ENCODE assay signal across 1 cellular context in the genomic region with DNA sequence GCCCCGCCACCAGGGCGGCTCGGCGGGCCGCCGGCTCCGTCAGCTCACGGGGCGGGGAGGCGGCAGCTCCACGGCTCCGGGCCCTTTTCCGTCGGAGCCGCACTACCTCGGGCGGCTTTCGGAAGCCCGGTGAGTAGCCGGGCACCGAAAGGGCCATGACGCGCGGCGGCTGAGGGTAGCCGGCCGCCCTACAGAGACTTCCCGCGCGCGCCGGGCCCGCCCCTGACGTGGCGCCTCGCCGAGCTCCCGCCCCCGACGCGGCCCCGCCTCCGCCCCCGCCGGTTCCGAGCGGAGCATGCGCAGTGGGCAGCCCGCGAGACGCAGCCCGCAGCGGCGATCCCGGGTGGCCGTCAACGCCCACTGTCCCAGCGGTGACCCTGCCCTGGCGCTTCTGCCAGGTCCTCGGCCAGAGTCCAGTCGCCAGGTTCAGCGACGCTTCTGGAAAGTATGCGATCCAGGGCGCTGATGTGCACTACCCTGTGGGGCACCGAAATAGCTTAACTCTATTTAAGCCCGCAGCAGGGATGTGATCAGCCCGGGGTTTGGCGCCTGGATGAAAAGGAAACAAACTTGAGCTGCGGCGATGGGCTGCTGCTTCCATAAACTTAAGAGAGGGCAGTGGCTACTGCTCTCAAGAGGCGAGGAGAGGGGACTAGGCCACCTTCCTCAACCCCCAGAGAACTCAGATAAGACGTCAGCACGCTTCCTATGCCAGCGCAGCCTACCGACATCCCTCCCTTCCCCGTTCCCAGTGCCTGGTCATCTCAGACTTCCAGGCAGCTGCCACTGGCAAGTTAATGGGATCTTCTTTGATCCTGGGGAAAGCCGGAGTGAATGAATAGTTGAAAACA.
TF ChIP-seq lines count a peak whose summit lies in the region.

A gene with protein sequence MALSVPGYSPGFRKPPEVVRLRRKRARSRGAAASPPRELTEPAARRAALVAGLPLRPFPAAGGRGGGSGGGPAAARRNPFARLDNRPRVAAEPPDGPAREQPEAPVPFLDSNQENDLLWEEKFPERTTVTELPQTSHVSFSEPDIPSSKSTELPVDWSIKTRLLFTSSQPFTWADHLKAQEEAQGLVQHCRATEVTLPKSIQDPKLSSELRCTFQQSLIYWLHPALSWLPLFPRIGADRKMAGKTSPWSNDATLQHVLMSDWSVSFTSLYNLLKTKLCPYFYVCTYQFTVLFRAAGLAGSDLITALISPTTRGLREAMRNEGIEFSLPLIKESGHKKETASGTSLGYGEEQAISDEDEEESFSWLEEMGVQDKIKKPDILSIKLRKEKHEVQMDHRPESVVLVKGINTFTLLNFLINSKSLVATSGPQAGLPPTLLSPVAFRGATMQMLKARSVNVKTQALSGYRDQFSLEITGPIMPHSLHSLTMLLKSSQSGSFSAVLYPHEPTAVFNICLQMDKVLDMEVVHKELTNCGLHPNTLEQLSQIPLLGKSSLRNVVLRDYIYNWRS (minus strand): TSS at position 200 of the 851 bp plus-strand sequence. CDS start 43 bp downstream, at position 157.

TF ChIP-seq in K562, 482 proteins besides CTCF, POLR2A, EP300 and RAD21 (continued from another document and continues in another):
- TF ChIP-seq, protein P1, sequence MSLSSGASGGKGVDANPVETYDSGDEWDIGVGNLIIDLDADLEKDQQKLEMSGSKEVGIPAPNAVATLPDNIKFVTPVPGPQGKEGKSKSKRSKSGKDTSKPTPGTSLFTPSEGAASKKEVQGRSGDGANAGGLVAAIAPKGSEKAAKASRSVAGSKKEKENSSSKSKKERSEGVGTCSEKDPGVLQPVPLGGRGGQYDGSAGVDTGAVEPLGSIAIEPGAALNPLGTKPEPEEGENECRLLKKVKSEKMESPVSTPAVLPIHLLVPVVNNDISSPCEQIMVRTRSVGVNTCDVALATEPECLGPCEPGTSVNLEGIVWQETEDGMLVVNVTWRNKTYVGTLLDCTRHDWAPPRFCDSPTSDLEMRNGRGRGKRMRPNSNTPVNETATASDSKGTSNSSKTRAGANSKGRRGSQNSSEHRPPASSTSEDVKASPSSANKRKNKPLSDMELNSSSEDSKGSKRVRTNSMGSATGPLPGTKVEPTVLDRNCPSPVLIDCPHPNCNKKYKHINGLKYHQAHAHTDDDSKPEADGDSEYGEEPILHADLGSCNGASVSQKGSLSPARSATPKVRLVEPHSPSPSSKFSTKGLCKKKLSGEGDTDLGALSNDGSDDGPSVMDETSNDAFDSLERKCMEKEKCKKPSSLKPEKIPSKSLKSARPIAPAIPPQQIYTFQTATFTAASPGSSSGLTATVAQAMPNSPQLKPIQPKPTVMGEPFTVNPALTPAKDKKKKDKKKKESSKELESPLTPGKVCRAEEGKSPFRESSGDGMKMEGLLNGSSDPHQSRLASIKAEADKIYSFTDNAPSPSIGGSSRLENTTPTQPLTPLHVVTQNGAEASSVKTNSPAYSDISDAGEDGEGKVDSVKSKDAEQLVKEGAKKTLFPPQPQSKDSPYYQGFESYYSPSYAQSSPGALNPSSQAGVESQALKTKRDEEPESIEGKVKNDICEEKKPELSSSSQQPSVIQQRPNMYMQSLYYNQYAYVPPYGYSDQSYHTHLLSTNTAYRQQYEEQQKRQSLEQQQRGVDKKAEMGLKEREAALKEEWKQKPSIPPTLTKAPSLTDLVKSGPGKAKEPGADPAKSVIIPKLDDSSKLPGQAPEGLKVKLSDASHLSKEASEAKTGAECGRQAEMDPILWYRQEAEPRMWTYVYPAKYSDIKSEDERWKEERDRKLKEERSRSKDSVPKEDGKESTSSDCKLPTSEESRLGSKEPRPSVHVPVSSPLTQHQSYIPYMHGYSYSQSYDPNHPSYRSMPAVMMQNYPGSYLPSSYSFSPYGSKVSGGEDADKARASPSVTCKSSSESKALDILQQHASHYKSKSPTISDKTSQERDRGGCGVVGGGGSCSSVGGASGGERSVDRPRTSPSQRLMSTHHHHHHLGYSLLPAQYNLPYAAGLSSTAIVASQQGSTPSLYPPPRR (CRISPR knock-in tag; IDR thresholded peaks at IDR 0.05; ENCODE audit: borderline replicate concordance) = peak; percentile 60; the same call in 1 of the 2 replicates
- TF ChIP-seq, protein P2, sequence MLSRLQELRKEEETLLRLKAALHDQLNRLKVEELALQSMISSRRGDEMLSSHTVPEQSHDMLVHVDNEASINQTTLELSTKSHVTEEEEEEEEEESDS (CRISPR knock-in tag; IDR thresholded peaks at IDR 0.05) = no peak
- TF ChIP-seq, protein P3, sequence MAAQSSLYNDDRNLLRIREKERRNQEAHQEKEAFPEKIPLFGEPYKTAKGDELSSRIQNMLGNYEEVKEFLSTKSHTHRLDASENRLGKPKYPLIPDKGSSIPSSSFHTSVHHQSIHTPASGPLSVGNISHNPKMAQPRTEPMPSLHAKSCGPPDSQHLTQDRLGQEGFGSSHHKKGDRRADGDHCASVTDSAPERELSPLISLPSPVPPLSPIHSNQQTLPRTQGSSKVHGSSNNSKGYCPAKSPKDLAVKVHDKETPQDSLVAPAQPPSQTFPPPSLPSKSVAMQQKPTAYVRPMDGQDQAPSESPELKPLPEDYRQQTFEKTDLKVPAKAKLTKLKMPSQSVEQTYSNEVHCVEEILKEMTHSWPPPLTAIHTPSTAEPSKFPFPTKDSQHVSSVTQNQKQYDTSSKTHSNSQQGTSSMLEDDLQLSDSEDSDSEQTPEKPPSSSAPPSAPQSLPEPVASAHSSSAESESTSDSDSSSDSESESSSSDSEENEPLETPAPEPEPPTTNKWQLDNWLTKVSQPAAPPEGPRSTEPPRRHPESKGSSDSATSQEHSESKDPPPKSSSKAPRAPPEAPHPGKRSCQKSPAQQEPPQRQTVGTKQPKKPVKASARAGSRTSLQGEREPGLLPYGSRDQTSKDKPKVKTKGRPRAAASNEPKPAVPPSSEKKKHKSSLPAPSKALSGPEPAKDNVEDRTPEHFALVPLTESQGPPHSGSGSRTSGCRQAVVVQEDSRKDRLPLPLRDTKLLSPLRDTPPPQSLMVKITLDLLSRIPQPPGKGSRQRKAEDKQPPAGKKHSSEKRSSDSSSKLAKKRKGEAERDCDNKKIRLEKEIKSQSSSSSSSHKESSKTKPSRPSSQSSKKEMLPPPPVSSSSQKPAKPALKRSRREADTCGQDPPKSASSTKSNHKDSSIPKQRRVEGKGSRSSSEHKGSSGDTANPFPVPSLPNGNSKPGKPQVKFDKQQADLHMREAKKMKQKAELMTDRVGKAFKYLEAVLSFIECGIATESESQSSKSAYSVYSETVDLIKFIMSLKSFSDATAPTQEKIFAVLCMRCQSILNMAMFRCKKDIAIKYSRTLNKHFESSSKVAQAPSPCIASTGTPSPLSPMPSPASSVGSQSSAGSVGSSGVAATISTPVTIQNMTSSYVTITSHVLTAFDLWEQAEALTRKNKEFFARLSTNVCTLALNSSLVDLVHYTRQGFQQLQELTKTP (IDR thresholded peaks at IDR 0.05; ENCODE audit: low read depth in 1 of 2, partially characterized antibody in 2 of 2) = peak in 1 of 2 experiments; percentile 13
- TF ChIP-seq ELF2 (CRISPR knock-in tag; IDR thresholded peaks at IDR 0.05) = 0 out of 2 replicates have a peak, but pooled peaks have one; percentile 9
- no peak for TF ChIP-seq U2AF1 (optimal IDR thresholded peaks at IDR 0.05; ENCODE audit: low read depth, low read length)
- TF ChIP-seq SOX6 (IDR thresholded peaks at IDR 0.05) = 0 out of 2 replicates have a peak, but pooled peaks have one; percentile 14
- peak; percentile 73 for TF ChIP-seq RBM22 (IDR thresholded peaks at IDR 0.05; ENCODE audit: low read depth, low read length, poor library complexity, severe bottlenecking)
- TF ChIP-seq, protein P4, sequence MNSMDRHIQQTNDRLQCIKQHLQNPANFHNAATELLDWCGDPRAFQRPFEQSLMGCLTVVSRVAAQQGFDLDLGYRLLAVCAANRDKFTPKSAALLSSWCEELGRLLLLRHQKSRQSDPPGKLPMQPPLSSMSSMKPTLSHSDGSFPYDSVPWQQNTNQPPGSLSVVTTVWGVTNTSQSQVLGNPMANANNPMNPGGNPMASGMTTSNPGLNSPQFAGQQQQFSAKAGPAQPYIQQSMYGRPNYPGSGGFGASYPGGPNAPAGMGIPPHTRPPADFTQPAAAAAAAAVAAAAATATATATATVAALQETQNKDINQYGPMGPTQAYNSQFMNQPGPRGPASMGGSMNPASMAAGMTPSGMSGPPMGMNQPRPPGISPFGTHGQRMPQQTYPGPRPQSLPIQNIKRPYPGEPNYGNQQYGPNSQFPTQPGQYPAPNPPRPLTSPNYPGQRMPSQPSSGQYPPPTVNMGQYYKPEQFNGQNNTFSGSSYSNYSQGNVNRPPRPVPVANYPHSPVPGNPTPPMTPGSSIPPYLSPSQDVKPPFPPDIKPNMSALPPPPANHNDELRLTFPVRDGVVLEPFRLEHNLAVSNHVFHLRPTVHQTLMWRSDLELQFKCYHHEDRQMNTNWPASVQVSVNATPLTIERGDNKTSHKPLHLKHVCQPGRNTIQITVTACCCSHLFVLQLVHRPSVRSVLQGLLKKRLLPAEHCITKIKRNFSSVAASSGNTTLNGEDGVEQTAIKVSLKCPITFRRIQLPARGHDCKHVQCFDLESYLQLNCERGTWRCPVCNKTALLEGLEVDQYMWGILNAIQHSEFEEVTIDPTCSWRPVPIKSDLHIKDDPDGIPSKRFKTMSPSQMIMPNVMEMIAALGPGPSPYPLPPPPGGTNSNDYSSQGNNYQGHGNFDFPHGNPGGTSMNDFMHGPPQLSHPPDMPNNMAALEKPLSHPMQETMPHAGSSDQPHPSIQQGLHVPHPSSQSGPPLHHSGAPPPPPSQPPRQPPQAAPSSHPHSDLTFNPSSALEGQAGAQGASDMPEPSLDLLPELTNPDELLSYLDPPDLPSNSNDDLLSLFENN (IDR thresholded peaks at IDR 0.05; ENCODE audit: low read depth in 2 of 2, low read length in 2 of 2) = no peak
- no peak for TF ChIP-seq U2AF2 (optimal IDR thresholded peaks at IDR 0.05; ENCODE audit: low read depth, low read length)
- TF ChIP-seq, protein P5, sequence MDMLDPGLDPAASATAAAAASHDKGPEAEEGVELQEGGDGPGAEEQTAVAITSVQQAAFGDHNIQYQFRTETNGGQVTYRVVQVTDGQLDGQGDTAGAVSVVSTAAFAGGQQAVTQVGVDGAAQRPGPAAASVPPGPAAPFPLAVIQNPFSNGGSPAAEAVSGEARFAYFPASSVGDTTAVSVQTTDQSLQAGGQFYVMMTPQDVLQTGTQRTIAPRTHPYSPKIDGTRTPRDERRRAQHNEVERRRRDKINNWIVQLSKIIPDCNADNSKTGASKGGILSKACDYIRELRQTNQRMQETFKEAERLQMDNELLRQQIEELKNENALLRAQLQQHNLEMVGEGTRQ (CRISPR knock-in tag; IDR thresholded peaks at IDR 0.05) = no peak
- TF ChIP-seq, protein P6, sequence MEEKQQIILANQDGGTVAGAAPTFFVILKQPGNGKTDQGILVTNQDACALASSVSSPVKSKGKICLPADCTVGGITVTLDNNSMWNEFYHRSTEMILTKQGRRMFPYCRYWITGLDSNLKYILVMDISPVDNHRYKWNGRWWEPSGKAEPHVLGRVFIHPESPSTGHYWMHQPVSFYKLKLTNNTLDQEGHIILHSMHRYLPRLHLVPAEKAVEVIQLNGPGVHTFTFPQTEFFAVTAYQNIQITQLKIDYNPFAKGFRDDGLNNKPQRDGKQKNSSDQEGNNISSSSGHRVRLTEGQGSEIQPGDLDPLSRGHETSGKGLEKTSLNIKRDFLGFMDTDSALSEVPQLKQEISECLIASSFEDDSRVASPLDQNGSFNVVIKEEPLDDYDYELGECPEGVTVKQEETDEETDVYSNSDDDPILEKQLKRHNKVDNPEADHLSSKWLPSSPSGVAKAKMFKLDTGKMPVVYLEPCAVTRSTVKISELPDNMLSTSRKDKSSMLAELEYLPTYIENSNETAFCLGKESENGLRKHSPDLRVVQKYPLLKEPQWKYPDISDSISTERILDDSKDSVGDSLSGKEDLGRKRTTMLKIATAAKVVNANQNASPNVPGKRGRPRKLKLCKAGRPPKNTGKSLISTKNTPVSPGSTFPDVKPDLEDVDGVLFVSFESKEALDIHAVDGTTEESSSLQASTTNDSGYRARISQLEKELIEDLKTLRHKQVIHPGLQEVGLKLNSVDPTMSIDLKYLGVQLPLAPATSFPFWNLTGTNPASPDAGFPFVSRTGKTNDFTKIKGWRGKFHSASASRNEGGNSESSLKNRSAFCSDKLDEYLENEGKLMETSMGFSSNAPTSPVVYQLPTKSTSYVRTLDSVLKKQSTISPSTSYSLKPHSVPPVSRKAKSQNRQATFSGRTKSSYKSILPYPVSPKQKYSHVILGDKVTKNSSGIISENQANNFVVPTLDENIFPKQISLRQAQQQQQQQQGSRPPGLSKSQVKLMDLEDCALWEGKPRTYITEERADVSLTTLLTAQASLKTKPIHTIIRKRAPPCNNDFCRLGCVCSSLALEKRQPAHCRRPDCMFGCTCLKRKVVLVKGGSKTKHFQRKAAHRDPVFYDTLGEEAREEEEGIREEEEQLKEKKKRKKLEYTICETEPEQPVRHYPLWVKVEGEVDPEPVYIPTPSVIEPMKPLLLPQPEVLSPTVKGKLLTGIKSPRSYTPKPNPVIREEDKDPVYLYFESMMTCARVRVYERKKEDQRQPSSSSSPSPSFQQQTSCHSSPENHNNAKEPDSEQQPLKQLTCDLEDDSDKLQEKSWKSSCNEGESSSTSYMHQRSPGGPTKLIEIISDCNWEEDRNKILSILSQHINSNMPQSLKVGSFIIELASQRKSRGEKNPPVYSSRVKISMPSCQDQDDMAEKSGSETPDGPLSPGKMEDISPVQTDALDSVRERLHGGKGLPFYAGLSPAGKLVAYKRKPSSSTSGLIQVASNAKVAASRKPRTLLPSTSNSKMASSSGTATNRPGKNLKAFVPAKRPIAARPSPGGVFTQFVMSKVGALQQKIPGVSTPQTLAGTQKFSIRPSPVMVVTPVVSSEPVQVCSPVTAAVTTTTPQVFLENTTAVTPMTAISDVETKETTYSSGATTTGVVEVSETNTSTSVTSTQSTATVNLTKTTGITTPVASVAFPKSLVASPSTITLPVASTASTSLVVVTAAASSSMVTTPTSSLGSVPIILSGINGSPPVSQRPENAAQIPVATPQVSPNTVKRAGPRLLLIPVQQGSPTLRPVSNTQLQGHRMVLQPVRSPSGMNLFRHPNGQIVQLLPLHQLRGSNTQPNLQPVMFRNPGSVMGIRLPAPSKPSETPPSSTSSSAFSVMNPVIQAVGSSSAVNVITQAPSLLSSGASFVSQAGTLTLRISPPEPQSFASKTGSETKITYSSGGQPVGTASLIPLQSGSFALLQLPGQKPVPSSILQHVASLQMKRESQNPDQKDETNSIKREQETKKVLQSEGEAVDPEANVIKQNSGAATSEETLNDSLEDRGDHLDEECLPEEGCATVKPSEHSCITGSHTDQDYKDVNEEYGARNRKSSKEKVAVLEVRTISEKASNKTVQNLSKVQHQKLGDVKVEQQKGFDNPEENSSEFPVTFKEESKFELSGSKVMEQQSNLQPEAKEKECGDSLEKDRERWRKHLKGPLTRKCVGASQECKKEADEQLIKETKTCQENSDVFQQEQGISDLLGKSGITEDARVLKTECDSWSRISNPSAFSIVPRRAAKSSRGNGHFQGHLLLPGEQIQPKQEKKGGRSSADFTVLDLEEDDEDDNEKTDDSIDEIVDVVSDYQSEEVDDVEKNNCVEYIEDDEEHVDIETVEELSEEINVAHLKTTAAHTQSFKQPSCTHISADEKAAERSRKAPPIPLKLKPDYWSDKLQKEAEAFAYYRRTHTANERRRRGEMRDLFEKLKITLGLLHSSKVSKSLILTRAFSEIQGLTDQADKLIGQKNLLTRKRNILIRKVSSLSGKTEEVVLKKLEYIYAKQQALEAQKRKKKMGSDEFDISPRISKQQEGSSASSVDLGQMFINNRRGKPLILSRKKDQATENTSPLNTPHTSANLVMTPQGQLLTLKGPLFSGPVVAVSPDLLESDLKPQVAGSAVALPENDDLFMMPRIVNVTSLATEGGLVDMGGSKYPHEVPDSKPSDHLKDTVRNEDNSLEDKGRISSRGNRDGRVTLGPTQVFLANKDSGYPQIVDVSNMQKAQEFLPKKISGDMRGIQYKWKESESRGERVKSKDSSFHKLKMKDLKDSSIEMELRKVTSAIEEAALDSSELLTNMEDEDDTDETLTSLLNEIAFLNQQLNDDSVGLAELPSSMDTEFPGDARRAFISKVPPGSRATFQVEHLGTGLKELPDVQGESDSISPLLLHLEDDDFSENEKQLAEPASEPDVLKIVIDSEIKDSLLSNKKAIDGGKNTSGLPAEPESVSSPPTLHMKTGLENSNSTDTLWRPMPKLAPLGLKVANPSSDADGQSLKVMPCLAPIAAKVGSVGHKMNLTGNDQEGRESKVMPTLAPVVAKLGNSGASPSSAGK (IDR thresholded peaks at IDR 0.05) = peak; percentile 19; the same call in 1 of the 2 replicates
- no peak for TF ChIP-seq TAL1 (IDR thresholded peaks at IDR 0.05)
